In the genomic region with DNA sequence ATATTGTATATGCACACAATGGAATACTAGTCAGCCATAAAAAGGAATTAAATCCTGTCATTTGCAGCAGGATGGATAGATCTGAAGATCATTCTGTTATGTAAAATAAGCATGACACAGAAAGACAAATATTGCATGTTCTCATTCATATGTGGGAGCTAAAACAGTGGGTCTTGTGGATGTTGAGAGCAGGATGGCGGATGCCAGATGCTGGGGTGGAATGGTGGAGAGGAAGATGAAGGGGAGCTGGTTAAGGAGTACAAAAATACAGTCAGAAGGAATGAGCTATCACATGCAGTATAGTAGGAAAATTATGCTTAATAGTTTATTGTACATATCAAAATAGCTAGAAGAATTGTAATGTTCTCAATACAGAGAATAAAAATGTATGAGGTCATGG, we compare ENCODE assay signal across 2 cellular contexts.
TF ChIP-seq lines count a peak whose summit lies in the region.

No MANE protein-coding gene starts in this region.

TF ChIP-seq in SK-N-SH, 30 proteins besides CTCF, POLR2A, EP300 and RAD21 (continued from another document):
- TF ChIP-seq, protein P1, sequence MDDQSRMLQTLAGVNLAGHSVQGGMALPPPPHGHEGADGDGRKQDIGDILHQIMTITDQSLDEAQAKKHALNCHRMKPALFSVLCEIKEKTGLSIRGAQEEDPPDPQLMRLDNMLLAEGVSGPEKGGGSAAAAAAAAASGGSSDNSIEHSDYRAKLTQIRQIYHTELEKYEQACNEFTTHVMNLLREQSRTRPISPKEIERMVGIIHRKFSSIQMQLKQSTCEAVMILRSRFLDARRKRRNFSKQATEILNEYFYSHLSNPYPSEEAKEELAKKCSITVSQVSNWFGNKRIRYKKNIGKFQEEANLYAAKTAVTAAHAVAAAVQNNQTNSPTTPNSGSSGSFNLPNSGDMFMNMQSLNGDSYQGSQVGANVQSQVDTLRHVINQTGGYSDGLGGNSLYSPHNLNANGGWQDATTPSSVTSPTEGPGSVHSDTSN (IDR thresholded peaks at IDR 0.05) = no peak
- TF ChIP-seq ELF1 (IDR thresholded peaks at IDR 0.05) (no peak), MAX (IDR thresholded peaks at IDR 0.05; ENCODE audit: low read depth) (no peak), POLR2AphosphoS5 (IDR thresholded peaks at IDR 0.05; ENCODE audit: low read depth, low read length) (no peak), NFIC (IDR thresholded peaks at IDR 0.05; ENCODE audit: borderline replicate concordance) (no peak), YY1 (IDR thresholded peaks at IDR 0.05; ENCODE audit: low read depth) (no peak), RCOR1 (IDR thresholded peaks at IDR 0.05; ENCODE audit: low read length) (no peak), GATA2 (CRISPR knock-in tag; IDR thresholded peaks at IDR 0.05) (no peak), REST (IDR thresholded peaks at IDR 0.05; ENCODE audit: low read depth, low read length) (no peak), USF1 (IDR thresholded peaks at IDR 0.05; ENCODE audit: borderline replicate concordance, low read depth) (no peak), TEAD4 (IDR thresholded peaks at IDR 0.05; ENCODE audit: borderline replicate concordance, insufficient read depth) (no peak)
- TF ChIP-seq, protein P2, sequence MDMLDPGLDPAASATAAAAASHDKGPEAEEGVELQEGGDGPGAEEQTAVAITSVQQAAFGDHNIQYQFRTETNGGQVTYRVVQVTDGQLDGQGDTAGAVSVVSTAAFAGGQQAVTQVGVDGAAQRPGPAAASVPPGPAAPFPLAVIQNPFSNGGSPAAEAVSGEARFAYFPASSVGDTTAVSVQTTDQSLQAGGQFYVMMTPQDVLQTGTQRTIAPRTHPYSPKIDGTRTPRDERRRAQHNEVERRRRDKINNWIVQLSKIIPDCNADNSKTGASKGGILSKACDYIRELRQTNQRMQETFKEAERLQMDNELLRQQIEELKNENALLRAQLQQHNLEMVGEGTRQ (IDR thresholded peaks at IDR 0.05; ENCODE audit: borderline replicate concordance, low read depth, low read length) = no peak

TF ChIP-seq in SK-N-SH treated with all-trans-retinoic acid at 6 μM for 48 hours, 23 proteins besides CTCF, POLR2A, EP300 and RAD21 (continued from another document):
- TF ChIP-seq, protein P3, sequence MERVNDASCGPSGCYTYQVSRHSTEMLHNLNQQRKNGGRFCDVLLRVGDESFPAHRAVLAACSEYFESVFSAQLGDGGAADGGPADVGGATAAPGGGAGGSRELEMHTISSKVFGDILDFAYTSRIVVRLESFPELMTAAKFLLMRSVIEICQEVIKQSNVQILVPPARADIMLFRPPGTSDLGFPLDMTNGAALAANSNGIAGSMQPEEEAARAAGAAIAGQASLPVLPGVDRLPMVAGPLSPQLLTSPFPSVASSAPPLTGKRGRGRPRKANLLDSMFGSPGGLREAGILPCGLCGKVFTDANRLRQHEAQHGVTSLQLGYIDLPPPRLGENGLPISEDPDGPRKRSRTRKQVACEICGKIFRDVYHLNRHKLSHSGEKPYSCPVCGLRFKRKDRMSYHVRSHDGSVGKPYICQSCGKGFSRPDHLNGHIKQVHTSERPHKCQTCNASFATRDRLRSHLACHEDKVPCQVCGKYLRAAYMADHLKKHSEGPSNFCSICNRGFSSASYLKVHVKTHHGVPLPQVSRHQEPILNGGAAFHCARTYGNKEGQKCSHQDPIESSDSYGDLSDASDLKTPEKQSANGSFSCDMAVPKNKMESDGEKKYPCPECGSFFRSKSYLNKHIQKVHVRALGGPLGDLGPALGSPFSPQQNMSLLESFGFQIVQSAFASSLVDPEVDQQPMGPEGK (CRISPR knock-in tag; IDR thresholded peaks at IDR 0.05; ENCODE audit: borderline replicate concordance) = no peak
- no peak for TF ChIP-seq SNAI2 (CRISPR knock-in tag; IDR thresholded peaks at IDR 0.05)
- no peak for TF ChIP-seq ZNF565 (CRISPR knock-in tag; conservative IDR thresholded peaks at IDR 0.05; ENCODE audit: low read depth)
- no peak for TF ChIP-seq ZFP30 (CRISPR knock-in tag; IDR thresholded peaks at IDR 0.05)
- no peak for TF ChIP-seq PPARA (CRISPR knock-in tag; IDR thresholded peaks at IDR 0.05; ENCODE audit: borderline replicate concordance)
- no peak for TF ChIP-seq TCF4 (CRISPR knock-in tag; IDR thresholded peaks at IDR 0.05; ENCODE audit: borderline replicate concordance)
- no peak for TF ChIP-seq CSRNP3 (CRISPR knock-in tag; IDR thresholded peaks at IDR 0.05)
- TF ChIP-seq TSHZ2 (CRISPR knock-in tag; IDR thresholded peaks at IDR 0.05) = no peak
- no peak for TF ChIP-seq ZNF70 (CRISPR knock-in tag; IDR thresholded peaks at IDR 0.05)
- TF ChIP-seq, protein P4, sequence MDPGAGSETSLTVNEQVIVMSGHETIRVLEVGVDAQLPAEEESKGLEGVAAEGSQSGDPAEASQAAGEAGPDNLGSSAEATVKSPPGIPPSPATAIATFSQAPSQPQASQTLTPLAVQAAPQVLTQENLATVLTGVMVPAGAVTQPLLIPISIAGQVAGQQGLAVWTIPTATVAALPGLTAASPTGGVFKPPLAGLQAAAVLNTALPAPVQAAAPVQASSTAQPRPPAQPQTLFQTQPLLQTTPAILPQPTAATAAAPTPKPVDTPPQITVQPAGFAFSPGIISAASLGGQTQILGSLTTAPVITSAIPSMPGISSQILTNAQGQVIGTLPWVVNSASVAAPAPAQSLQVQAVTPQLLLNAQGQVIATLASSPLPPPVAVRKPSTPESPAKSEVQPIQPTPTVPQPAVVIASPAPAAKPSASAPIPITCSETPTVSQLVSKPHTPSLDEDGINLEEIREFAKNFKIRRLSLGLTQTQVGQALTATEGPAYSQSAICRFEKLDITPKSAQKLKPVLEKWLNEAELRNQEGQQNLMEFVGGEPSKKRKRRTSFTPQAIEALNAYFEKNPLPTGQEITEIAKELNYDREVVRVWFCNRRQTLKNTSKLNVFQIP (CRISPR knock-in tag; IDR thresholded peaks at IDR 0.05; ENCODE audit: borderline replicate concordance, low read depth) = no peak
- no peak for TF ChIP-seq ARNTL (CRISPR knock-in tag; IDR thresholded peaks at IDR 0.05; ENCODE audit: borderline replicate concordance, low read depth)
- no peak for TF ChIP-seq ZC3H10 (CRISPR knock-in tag; IDR thresholded peaks at IDR 0.05)
TF ChIP-seq in SK-N-SH treated with all-trans-retinoic acid at 6 μM for 48 hours: peak in this region for 0.
